12 cellular contexts compared by ENCODE assay signal in the genomic region with DNA sequence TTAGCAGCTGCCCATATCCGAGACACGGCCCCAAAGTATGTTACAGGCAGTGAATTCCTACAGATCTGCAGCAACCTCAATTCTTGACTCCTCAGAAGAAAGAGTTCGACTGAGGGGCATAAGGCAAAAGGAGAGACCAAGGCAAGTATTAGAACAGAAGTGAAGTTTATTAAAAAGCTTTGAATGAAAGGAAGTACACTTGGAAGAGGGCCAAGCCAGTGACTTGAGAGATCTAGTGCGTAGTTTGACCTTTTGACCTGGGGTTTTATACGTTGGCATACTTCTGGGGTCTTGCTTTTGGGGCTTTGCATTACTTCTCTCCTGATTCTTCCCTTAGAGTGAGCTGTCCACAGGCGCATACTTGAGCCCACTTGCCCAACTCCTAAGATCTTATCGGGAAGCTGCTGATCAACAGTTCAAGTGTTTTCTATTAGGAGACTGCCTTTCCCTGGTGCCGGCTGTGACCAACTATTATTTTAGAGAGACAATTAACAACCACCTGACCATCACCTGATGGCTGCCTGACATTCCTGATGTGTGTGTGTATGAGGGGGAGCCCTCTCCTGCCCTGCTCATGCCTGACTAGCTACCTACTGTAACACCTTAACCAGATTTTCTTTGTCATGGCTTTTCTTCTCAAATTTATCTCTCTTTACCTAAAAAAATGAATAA. TPM values are rescaled to one million over a fixed set of nuclear protein-coding genes. Genes with fewer than 3 reads are reported as not detected.
DNase-seq lines count a peak whose midpoint lies in the region; ATAC-seq and TF ChIP-seq lines count a peak whose summit lies in the region.
"Had no signal": no experiment of that assay in that cellular context is flagged by ENCODE, and none has a peak within 500 bp of the region (broad histone marks: within the 10 kb centered on the region; RNA-seq: fewer than 3 reads in every experiment).

No MANE protein-coding gene starts in this region.

- no peak for DNase-seq in activated naive CD4-positive, alpha-beta T cell treated with anti-CD3 and anti-CD28 coated beads, Interleukin-2, amount 50 U/mL, for 72 hours (ENCODE audit: low spot score in 2 of 2)
- DNase-seq in PC-3 = no peak
- DNase-seq in immature natural killer cell = no peak
- DNase-seq in smooth muscle cell (lab: John Stamatoyannopoulos, UW; ENCODE audit: unreplicated experiment) = no peak
- DNase-seq in COLO668 (lab: John Stamatoyannopoulos, UW; ENCODE audit: unreplicated experiment) = no peak
- DNase-seq in glomerular visceral epithelial cell (ENCODE audit: extremely low spot score) = no peak
- DNase-seq in left ventricle myocardium inferior = no peak
- DNase-seq: activated CD4-positive, CD25-positive, alpha-beta regulatory T cell; activated T-cell treated with anti-CD3 and anti-CD28 coated beads, Interleukin-2, amount 50 U/mL, for 48 hours; left lung had no signal

- H3K4me1 ChIP-seq in PC-3 (ENCODE audit: insufficient read depth, low read length) (peaks cover 38% of the 10 kb centered on the region), smooth muscle cell (ENCODE audit: low read depth) (peaks cover 25% of the 10 kb centered on the region), left ventricle myocardium inferior (peaks cover 28% of the 10 kb centered on the region)

- H3K9me3 Mint-ChIP-seq in activated naive CD4-positive, alpha-beta T cell treated with anti-CD3 and anti-CD28 coated beads, Interleukin-2, amount 50 U/mL, for 24 hours = no peaks in the 10 kb centered on the region
- no peaks in the 10 kb centered on the region for H3K9me3 Mint-ChIP-seq in activated naive CD4-positive, alpha-beta T cell treated with anti-CD3 and anti-CD28 coated beads, Interleukin-2, amount 50 U/mL, for 72 hours
- H3K9me3 Mint-ChIP-seq in immature natural killer cell = peaks cover 0 to 4% (median 0%) of the 10 kb centered on the region in 6 donors

- H3K27ac Mint-ChIP-seq in activated naive CD4-positive, alpha-beta T cell treated with anti-CD3 and anti-CD28 coated beads, Interleukin-2, amount 50 U/mL, for 24 hours = no peak overlapping the region
- no peak overlapping the region for H3K27ac Mint-ChIP-seq in activated naive CD4-positive, alpha-beta T cell treated with anti-CD3 and anti-CD28 coated beads, Interleukin-2, amount 50 U/mL, for 72 hours
- peak overlapping the region in 3 of 6 donors; percentile 1 to 63 (median 46) for H3K27ac Mint-ChIP-seq in immature natural killer cell

- H3K27me3 Mint-ChIP-seq in activated naive CD4-positive, alpha-beta T cell treated with anti-CD3 and anti-CD28 coated beads, Interleukin-2, amount 50 U/mL, for 24 hours = no peaks in the 10 kb centered on the region
- H3K27me3 Mint-ChIP-seq in immature natural killer cell (ENCODE audit: low read depth in 3 of 3) = peaks cover 2 to 8% (median 6%) of the 10 kb centered on the region in 3 donors

- peaks cover 6% of the 10 kb centered on the region for H3F3A ChIP-seq in PC-3 (ENCODE audit: low read length, unreplicated experiment)
- H3F3A ChIP-seq in smooth muscle cell (ENCODE audit: low read depth) = no peaks in the 10 kb centered on the region

- POLR2A ChIA-PET in PC-3 (lab: Charles Lee; ENCODE audit: unreplicated experiment) = no interaction called here

- H3K4me1 Mint-ChIP-seq in activated naive CD4-positive, alpha-beta T cell treated with anti-CD3 and anti-CD28 coated beads, Interleukin-2, amount 50 U/mL, for 24 hours = peaks cover 22% of the 10 kb centered on the region
- H3K4me1 Mint-ChIP-seq in immature natural killer cell = peaks cover 20 to 26% of the 10 kb centered on the region in 2 donors

- no peak overlapping the region for H3K4me3 ChIP-seq in PC-3 (ENCODE audit: low read length)
- H3K4me3 ChIP-seq in smooth muscle cell = no peak overlapping the region
- H3K4me3 ChIP-seq in left ventricle myocardium inferior = no peak overlapping the region

- intact Hi-C loops in PC-3 (cut with micrococcal nuclease) = no loop called here
- intact Hi-C loops in left ventricle myocardium inferior (cut with micrococcal nuclease) = no loop called here

- 82% methylated on average over 8 of the region's 8 CpGs for WGBS in smooth muscle cell (ENCODE audit: low lambda C conversion rate)

- ATAC-seq in activated naive CD4-positive, alpha-beta T cell treated with anti-CD3 and anti-CD28 coated beads, Interleukin-2, amount 50 U/mL, for 72 hours = no peak
- ATAC-seq in PC-3 = no peak

- H3K9me2 ChIP-seq in PC-3 (replicated peaks; ENCODE audit: low read length) = no peaks in the 10 kb centered on the region

- H3K9ac ChIP-seq in PC-3 (ENCODE audit: low read length) (no peak overlapping the region), smooth muscle cell (ENCODE audit: low read depth) (no peak overlapping the region)

- H3K36me3 Mint-ChIP-seq in activated naive CD4-positive, alpha-beta T cell treated with anti-CD3 and anti-CD28 coated beads, Interleukin-2, amount 50 U/mL, for 24 hours = no peaks in the 10 kb centered on the region
- peaks cover 11 to 24% of the 10 kb centered on the region in 2 donors for H3K36me3 Mint-ChIP-seq in activated naive CD4-positive, alpha-beta T cell treated with anti-CD3 and anti-CD28 coated beads, Interleukin-2, amount 50 U/mL, for 72 hours
- H3K36me3 Mint-ChIP-seq in immature natural killer cell = no peaks in the 10 kb centered on the region

- H4K20me1 ChIP-seq in PC-3 (ENCODE audit: low read length) = no peaks in the 10 kb centered on the region
- H4K20me1 ChIP-seq in smooth muscle cell (ENCODE audit: low read depth) = no peaks in the 10 kb centered on the region

- H3K4me2 ChIP-seq in PC-3 (ENCODE audit: low read length) = peak overlapping the region; percentile 90; the same call in 1 of the 2 replicates
- H3K4me2 ChIP-seq in smooth muscle cell = no peak overlapping the region

- H3K36me3 ChIP-seq in PC-3 (ENCODE audit: low read depth, low read length) (no peaks in the 10 kb centered on the region), smooth muscle cell (ENCODE audit: low read depth) (no peaks in the 10 kb centered on the region), left ventricle myocardium inferior (no peaks in the 10 kb centered on the region)
- H3K36me3 ChIP-seq: left lung, tibial nerve had no signal

- H3K9me3 ChIP-seq in PC-3 (ENCODE audit: low read length) = no peaks in the 10 kb centered on the region
- H3K9me3 ChIP-seq in smooth muscle cell (replicated peaks; ENCODE audit: low read depth) = no peaks in the 10 kb centered on the region
- no peaks in the 10 kb centered on the region for H3K9me3 ChIP-seq in left ventricle myocardium inferior (replicated peaks)
- H3K9me3 ChIP-seq: left lung, tibial nerve had no signal

- H3K27ac ChIP-seq in PC-3 (ENCODE audit: low read length) = no peak overlapping the region
- H3K27ac ChIP-seq in smooth muscle cell (ENCODE audit: low read depth) = peak overlapping the region; percentile 12
- H3K27ac ChIP-seq in left ventricle myocardium inferior (replicated peaks) = no peak overlapping the region
- H3K27ac ChIP-seq: left lung had no signal

- H3K79me2 ChIP-seq in PC-3 (ENCODE audit: low read length) = peaks cover 32% of the 10 kb centered on the region
- peaks cover 21% of the 10 kb centered on the region for H3K79me2 ChIP-seq in smooth muscle cell (ENCODE audit: low read depth)

- H2AFZ ChIP-seq in PC-3 (ENCODE audit: low read length) (no peak overlapping the region), smooth muscle cell (ENCODE audit: low read depth) (no peak overlapping the region)

- peak overlapping the region; percentile 11 for H3K4me3 Mint-ChIP-seq in activated naive CD4-positive, alpha-beta T cell treated with anti-CD3 and anti-CD28 coated beads, Interleukin-2, amount 50 U/mL, for 24 hours
- H3K4me3 Mint-ChIP-seq in immature natural killer cell = peak overlapping the region; percentile 1 to 89 (median 52)

- H3K27me3 ChIP-seq in PC-3 (ENCODE audit: low read length) = no peaks in the 10 kb centered on the region
- no peaks in the 10 kb centered on the region for H3K27me3 ChIP-seq in smooth muscle cell (ENCODE audit: low read depth)
- H3K27me3 ChIP-seq in left ventricle myocardium inferior (ENCODE audit: low read depth) = no peaks in the 10 kb centered on the region
- H3K27me3 ChIP-seq: left lung, tibial nerve had no signal

- CTCF ChIA-PET in PC-3 (lab: Charles Lee) = no interaction called here

- TF ChIP-seq CTCF in PC-3 (conservative IDR thresholded peaks at IDR 0.05; ENCODE audit: low read depth, low read length) = no peak
- no peak for TF ChIP-seq CTCF in smooth muscle cell (IDR thresholded peaks at IDR 0.05; ENCODE audit: borderline replicate concordance, insufficient read depth, poor library complexity, severe bottlenecking)
- TF ChIP-seq CTCF in left ventricle myocardium inferior (IDR thresholded peaks at IDR 0.05; ENCODE audit: borderline replicate concordance) = no peak

- BruUV-seq in PC-3 (replicated peaks; lab: Mats Ljungman, UMichigan) = no TSS peak

RNA-seq across cellular contexts. Expression of a gene that starts 1.5 kb away (rescaled TPM):
- total RNA-seq in activated naive CD4-positive, alpha-beta T cell treated with anti-CD3 and anti-CD28 coated beads, Interleukin-2, amount 50 U/mL, for 72 hours = 10 to 100 TPM; 40.4 to 40.8 TPM
- 22.7 and 23.8 TPM in 2 replicates for total RNA-seq in PC-3 (2014; rRNA removed)
- polyA plus RNA-seq in immature natural killer cell = 1 to 10 TPM in 1 of 3 donors, under 1 TPM in 2; 0.67 to 1.4 (median 0.88) TPM
- total RNA-seq in smooth muscle cell = 4.2 and 5.8 TPM in 2 replicates
- 1.1 and 2.7 TPM in 2 replicates for polyA plus RNA-seq in smooth muscle cell
- total RNA-seq in left ventricle myocardium inferior = 0.30 TPM
